17 cellular contexts compared by ENCODE assay signal in genomic region chr22:35834080-35834479, GRCh38.
DNase-seq lines count a peak whose midpoint lies in the region; ATAC-seq and TF ChIP-seq lines count a peak whose summit lies in the region.
"Had no signal": no experiment of that assay in that cellular context is flagged by ENCODE, and none has a peak within 500 bp of the region (broad histone marks: within the 10 kb centered on the region; RNA-seq: fewer than 3 reads in every experiment).

No MANE protein-coding gene starts in this region.

- peak overlapping the region; percentile 87 for H3K4me3 ChIP-seq in adipocyte (ENCODE audit: low read length)
- no peak overlapping the region for H3K4me3 ChIP-seq in right cardiac atrium (ENCODE audit: low read length)
- H3K4me3 ChIP-seq in transverse colon = no peak overlapping the region
- H3K4me3 ChIP-seq: Peyer's patch, thyroid gland had no signal

- no peak for TF ChIP-seq POLR2A in transverse colon (IDR thresholded peaks at IDR 0.05)

- no peaks in the 10 kb centered on the region for H3K36me3 ChIP-seq in adipocyte (ENCODE audit: control insufficient read depth, insufficient read depth, low read length, severe bottlenecking)
- H3K36me3 ChIP-seq in transverse colon = no peaks in the 10 kb centered on the region
- H3K36me3 ChIP-seq: ascending aorta, Peyer's patch, thyroid gland had no signal

- no peak overlapping the region for H3K4me3 Mint-ChIP-seq in natural killer cell treated with Interleukin-12 subunit alpha and Interleukin-12 subunit beta and Interleukin-15 and Interleukin-18, amount 100 ng/mL, for 72 hours
- H3K4me3 Mint-ChIP-seq: effector memory CD8-positive, alpha-beta T cell had no signal

- no peaks in the 10 kb centered on the region for H3K9me3 Mint-ChIP-seq in natural killer cell treated with Interleukin-12 subunit alpha and Interleukin-12 subunit beta and Interleukin-15 and Interleukin-18, amount 100 ng/mL, for 72 hours
- H3K9me3 Mint-ChIP-seq: effector memory CD8-positive, alpha-beta T cell had no signal

- H3K36me3 Mint-ChIP-seq in natural killer cell treated with Interleukin-12 subunit alpha and Interleukin-12 subunit beta and Interleukin-15 and Interleukin-18, amount 100 ng/mL, for 72 hours = no peaks in the 10 kb centered on the region

- peaks cover 19 to 31% of the 10 kb centered on the region in 2 donors for H3K27me3 Mint-ChIP-seq in natural killer cell treated with Interleukin-12 subunit alpha and Interleukin-12 subunit beta and Interleukin-15 and Interleukin-18, amount 100 ng/mL, for 72 hours

- H3K9me3 ChIP-seq in adipocyte (ENCODE audit: control insufficient read depth, low read length) (no peaks in the 10 kb centered on the region), right cardiac atrium (ENCODE audit: control insufficient read depth, low read length) (no peaks in the 10 kb centered on the region), transverse colon (no peaks in the 10 kb centered on the region)
- H3K9me3 ChIP-seq: ascending aorta, Peyer's patch, thyroid gland had no signal

- no peaks in the 10 kb centered on the region for H3K27me3 ChIP-seq in adipocyte (replicated peaks; ENCODE audit: control insufficient read depth, insufficient read depth, low read length)
- no peaks in the 10 kb centered on the region for H3K27me3 ChIP-seq in right cardiac atrium (ENCODE audit: control insufficient read depth, insufficient read depth)
- H3K27me3 ChIP-seq in transverse colon = no peaks in the 10 kb centered on the region
- H3K27me3 ChIP-seq: ascending aorta, Peyer's patch, thyroid gland had no signal

- peak; percentile 5 for DNase-seq in SKM-1 treated with dmso at 0.1 percent for 144 hours (lab: John Stamatoyannopoulos, UW; ENCODE audit: unreplicated experiment)
- no peak for DNase-seq in SKM-1 (lab: John Stamatoyannopoulos, UW; ENCODE audit: unreplicated experiment)
- no peak for DNase-seq in adipocyte (ENCODE audit: low read depth)
- no peak for DNase-seq in right cardiac atrium
- DNase-seq in transverse colon = no peak
- DNase-seq in natural killer cell treated with Interleukin-12 subunit alpha and Interleukin-12 subunit beta and Interleukin-15 and Interleukin-18, amount 100 ng/mL, for 72 hours (ENCODE audit: low spot score) = no peak
- DNase-seq: DMS79 treated with DMSO at 0.1 percent for 48 hours; effector memory CD8-positive, alpha-beta T cell; HCEC 1CT; midbrain; Peyer's patch; thyroid gland had no signal

- no peak for ATAC-seq in right cardiac atrium
- no peak for ATAC-seq in HG03159 (IDR thresholded peaks at IDR 0.05; ENCODE audit: unreplicated experiment)
- no peak for ATAC-seq in natural killer cell treated with Interleukin-12 subunit alpha and Interleukin-12 subunit beta and Interleukin-15 and Interleukin-18, amount 100 ng/mL, for 72 hours
- ATAC-seq in GM21381 (IDR thresholded peaks at IDR 0.05; ENCODE audit: unreplicated experiment) = no peak
- ATAC-seq: effector memory CD8-positive, alpha-beta T cell; sciatic nerve had no signal

- no peak overlapping the region for H3K27ac Mint-ChIP-seq in natural killer cell treated with Interleukin-12 subunit alpha and Interleukin-12 subunit beta and Interleukin-15 and Interleukin-18, amount 100 ng/mL, for 72 hours
- H3K27ac Mint-ChIP-seq: effector memory CD8-positive, alpha-beta T cell had no signal

- H3K9ac ChIP-seq in adipocyte (ENCODE audit: low read length) = no peak overlapping the region
- H3K9ac ChIP-seq: KMS-11 had no signal

- intact Hi-C loops in right cardiac atrium (cut with DNase I) = loop anchor here in 1 of 4 donors (10.0 kb wide), 1 partner anchor 79 kb away; no protein-coding TSS in a partner anchor
- intact Hi-C loops in transverse colon (cut with DNase I; ENCODE audit: low total_unique reads) = loop anchor here (10.0 kb wide), 2 partner anchors 81 to 199 kb away; no protein-coding TSS in a partner anchor

- in situ Hi-C loops in transverse colon (cut with MboI; ENCODE audit: low pct_ligation_motif_present in 1 of 4, low pct_unique_long_range_greater_than_20kb in 1 of 4, low sequenced_read_pairs in 3 of 4) = no loop called here

- 46% methylated on average over 4 of the region's 4 CpGs for WGBS in right cardiac atrium
- WGBS in transverse colon (ENCODE audit: low coverage in 1 of 2), 2 donors = 49 to 58% methylated on average over 4 of the region's 4 CpGs

- no peak for TF ChIP-seq EP300 in transverse colon (IDR thresholded peaks at IDR 0.05; ENCODE audit: low read depth)

- H3K4me1 ChIP-seq in adipocyte (ENCODE audit: control insufficient read depth, insufficient read depth, low read length) (peaks cover 54% of the 10 kb centered on the region), right cardiac atrium (ENCODE audit: control insufficient read depth, insufficient read depth, low read length) (peaks cover 8% of the 10 kb centered on the region), transverse colon (peaks cover 14 to 58% (median 46%) of the 10 kb centered on the region in 4 donors)

- H3K4me1 Mint-ChIP-seq in natural killer cell treated with Interleukin-12 subunit alpha and Interleukin-12 subunit beta and Interleukin-15 and Interleukin-18, amount 100 ng/mL, for 72 hours (ENCODE audit: low read depth in 2 of 2) = peaks cover 2 to 14% of the 10 kb centered on the region in 2 donors

- H3K27ac ChIP-seq in right cardiac atrium (ENCODE audit: low read length) = peak overlapping the region; percentile 67
- peak overlapping the region in 3 of 4 donors; percentile 86 to 88 (median 87) for H3K27ac ChIP-seq in transverse colon
- H3K27ac ChIP-seq: KMS-11 had no signal

- TF ChIP-seq CTCF in transverse colon (IDR thresholded peaks at IDR 0.05) = no peak
